24 cellular contexts compared by ENCODE assay signal in genomic region chr20:53019464-53019863, GRCh38. TPM values are rescaled to one million over a fixed set of nuclear protein-coding genes. Genes with fewer than 3 reads are reported as not detected.
DNase-seq lines count a peak whose midpoint lies in the region; ATAC-seq, FAIRE-seq and TF ChIP-seq lines count a peak whose summit lies in the region.
"Had no signal": no experiment of that assay in that cellular context is flagged by ENCODE, and none has a peak within 500 bp of the region (broad histone marks: within the 10 kb centered on the region; RNA-seq: fewer than 3 reads in every experiment).

No MANE protein-coding gene starts in this region.

- DNase-seq in activated CD4-positive, alpha-beta memory T cell treated with anti-CD3 and anti-CD28 coated beads for 36 hours, result no peak
- DNase-seq in activated CD4-positive, alpha-beta memory T cell treated with anti-CD3 and anti-CD28 coated beads, Interleukin-2, amount 10 ng/mL, durations not matched to agents 7 days and 5 days, result no peak
- DNase-seq in HTR-8/SVneo (ENCODE audit: insufficient read length, low spot score) (no peak), RWPE2 (ENCODE audit: low spot score) (no peak), esophagus muscularis mucosa (ENCODE audit: extremely low spot score) (peak; percentile 37), osteoblast (ENCODE audit: insufficient read length, low spot score, missing footprints) (no peak), ecto neural progenitor cell (ENCODE audit: low spot score) (no peak)
- DNase-seq: Calu3; CD4-positive, alpha-beta memory T cell; HCEC 1CT; IMR-90; NCI-H1105 treated with DMSO at 0.1 percent for 48 hours; NCI-H1694; NCI-H2081 treated with DMSO at 0.1 percent for 48 hours; NCI-H446 treated with DMSO at 0.1 percent for 48 hours; NCI-H69; SHP77 had no signal

- no peaks in the 10 kb centered on the region for H4K20me1 ChIP-seq in osteoblast (ENCODE audit: insufficient read depth, low read length)

- TF ChIP-seq CTCF in RWPE2 (IDR thresholded peaks at IDR 0.05; ENCODE audit: poor library complexity, severe bottlenecking), result no peak
- TF ChIP-seq CTCF in esophagus muscularis mucosa (IDR thresholded peaks at IDR 0.05), result no peak
- TF ChIP-seq CTCF in osteoblast (IDR thresholded peaks at IDR 0.05; ENCODE audit: extremely low read depth, low read depth, low read length), result no peak

- no peak overlapping the region for H2AFZ ChIP-seq in osteoblast (ENCODE audit: low read length)
- H2AFZ ChIP-seq: GM23338 had no signal

- POLR2A ChIA-PET in activated CD4-positive, alpha-beta memory T cell treated with anti-CD3 and anti-CD28 coated beads for 36 hours (lab: Charles Lee), result interaction anchor here (0.6 to 1.3 kb wide), 3 partner anchors 41 to 45 kb away, joined by 3 to 4 read pairs (median 3); no protein-coding TSS in a partner anchor
- POLR2A ChIA-PET in activated CD4-positive, alpha-beta memory T cell treated with anti-CD3 and anti-CD28 coated beads, Interleukin-2, amount 10 ng/mL, durations not matched to agents 7 days and 5 days (lab: Charles Lee), result no interaction called here

- CTCF ChIA-PET in activated CD4-positive, alpha-beta memory T cell treated with anti-CD3 and anti-CD28 coated beads for 36 hours (lab: Charles Lee), result no interaction called here
- CTCF ChIA-PET in activated CD4-positive, alpha-beta memory T cell treated with anti-CD3 and anti-CD28 coated beads, Interleukin-2, amount 10 ng/mL, durations not matched to agents 7 days and 5 days (lab: Charles Lee), result interaction anchor here (0.7 kb wide), 1 partner anchor 192 kb away, joined by 4 read pairs; no protein-coding TSS in a partner anchor

- TF ChIP-seq POLR2A in esophagus muscularis mucosa (IDR thresholded peaks at IDR 0.05; ENCODE audit: low read depth), result no peak

- peak; percentile 59 for FAIRE-seq in HTR-8/SVneo (lab: Jason Lieb, UNC)
- FAIRE-seq: A204.1, GM12891, RCC 7860 had no signal

- WGBS in esophagus muscularis mucosa, result 82% methylated on average over 6 of the region's 6 CpGs

- H3K9me3 ChIP-seq in RWPE2 (ENCODE audit: severe bottlenecking), result no peaks in the 10 kb centered on the region
- H3K9me3 ChIP-seq in esophagus muscularis mucosa, result peaks cover 0 to under 1% (median 0%) of the 10 kb centered on the region in 4 donors
- H3K9me3 ChIP-seq in osteoblast (ENCODE audit: low read depth, low read length), result no peaks in the 10 kb centered on the region

- H3K27me3 ChIP-seq in RWPE2 (ENCODE audit: insufficient read depth, poor library complexity, severe bottlenecking) (no peaks in the 10 kb centered on the region), esophagus muscularis mucosa (no peaks in the 10 kb centered on the region), osteoblast (ENCODE audit: insufficient read depth, low read length) (no peaks in the 10 kb centered on the region)

- H3K4me1 Mint-ChIP-seq in activated CD4-positive, alpha-beta memory T cell treated with anti-CD3 and anti-CD28 coated beads for 36 hours (ENCODE audit: low read depth), result peaks cover 79% of the 10 kb centered on the region
- H3K4me1 Mint-ChIP-seq in activated CD4-positive, alpha-beta memory T cell treated with anti-CD3 and anti-CD28 coated beads, Interleukin-2, amount 10 ng/mL, durations not matched to agents 7 days and 5 days, result peaks cover 42% of the 10 kb centered on the region
- H3K4me1 Mint-ChIP-seq: GM23338 had no signal

- H3K4me2 ChIP-seq in osteoblast (ENCODE audit: insufficient read depth, low read length), result no peak overlapping the region
- H3K4me2 ChIP-seq: GM23338 had no signal

- peaks cover 15% of the 10 kb centered on the region for H3K4me1 ChIP-seq in RWPE2 (ENCODE audit: insufficient read depth, poor library complexity, severe bottlenecking)
- H3K4me1 ChIP-seq in esophagus muscularis mucosa, result peaks cover 0 to 9% (median 0%) of the 10 kb centered on the region in 4 donors
- no peaks in the 10 kb centered on the region for H3K4me1 ChIP-seq in osteoblast (ENCODE audit: insufficient read depth, low read length)

- intact Hi-C loops in activated CD4-positive, alpha-beta memory T cell treated with anti-CD3 and anti-CD28 coated beads for 36 hours (cut with micrococcal nuclease), result no loop called here
- intact Hi-C loops in esophagus muscularis mucosa (cut with DNase I), result no loop called here

- no peaks in the 10 kb centered on the region for H3K36me3 ChIP-seq in RWPE2 (ENCODE audit: low read depth)
- no peaks in the 10 kb centered on the region for H3K36me3 ChIP-seq in esophagus muscularis mucosa
- no peaks in the 10 kb centered on the region for H3K36me3 ChIP-seq in osteoblast (ENCODE audit: insufficient read depth, low read length)

- H3K27ac ChIP-seq in RWPE2 (ENCODE audit: poor library complexity, severe bottlenecking) (no peak overlapping the region), esophagus muscularis mucosa (replicated peaks in 1 of 4) (no peak overlapping the region), osteoblast (ENCODE audit: low read depth, low read length) (no peak overlapping the region)
- H3K27ac ChIP-seq: HL-60 had no signal

- H3K79me2 ChIP-seq in osteoblast (ENCODE audit: insufficient read depth, low read length), result no peaks in the 10 kb centered on the region

- peaks cover 41% of the 10 kb centered on the region for H3K36me3 Mint-ChIP-seq in activated CD4-positive, alpha-beta memory T cell treated with anti-CD3 and anti-CD28 coated beads for 36 hours
- peaks cover 11% of the 10 kb centered on the region for H3K36me3 Mint-ChIP-seq in activated CD4-positive, alpha-beta memory T cell treated with anti-CD3 and anti-CD28 coated beads, Interleukin-2, amount 10 ng/mL, durations not matched to agents 7 days and 5 days (ENCODE audit: low read depth)

- TF ChIP-seq EP300 in esophagus muscularis mucosa (IDR thresholded peaks at IDR 0.05), result no peak

- no peak overlapping the region for H3K4me3 Mint-ChIP-seq in activated CD4-positive, alpha-beta memory T cell treated with anti-CD3 and anti-CD28 coated beads for 36 hours
- H3K4me3 Mint-ChIP-seq in activated CD4-positive, alpha-beta memory T cell treated with anti-CD3 and anti-CD28 coated beads, Interleukin-2, amount 10 ng/mL, durations not matched to agents 7 days and 5 days, result no peak overlapping the region
- H3K4me3 Mint-ChIP-seq: CD4-positive, alpha-beta memory T cell; GM23338 had no signal

- ATAC-seq in RWPE2 (ENCODE audit: low read depth), result peak; percentile 55
- ATAC-seq: GM23338 had no signal

- H3K4me3 ChIP-seq in RWPE2 (ENCODE audit: severe bottlenecking), result no peak overlapping the region
- H3K4me3 ChIP-seq in esophagus muscularis mucosa, result no peak overlapping the region
- no peak overlapping the region for H3K4me3 ChIP-seq in osteoblast (ENCODE audit: insufficient read depth, low read length)
- H3K4me3 ChIP-seq: GM23338 had no signal

- peaks cover 1% of the 10 kb centered on the region for H3K27me3 Mint-ChIP-seq in activated CD4-positive, alpha-beta memory T cell treated with anti-CD3 and anti-CD28 coated beads for 36 hours
- no peaks in the 10 kb centered on the region for H3K27me3 Mint-ChIP-seq in activated CD4-positive, alpha-beta memory T cell treated with anti-CD3 and anti-CD28 coated beads, Interleukin-2, amount 10 ng/mL, durations not matched to agents 7 days and 5 days

- peak overlapping the region; percentile 75 for H3K27ac Mint-ChIP-seq in activated CD4-positive, alpha-beta memory T cell treated with anti-CD3 and anti-CD28 coated beads for 36 hours
- H3K27ac Mint-ChIP-seq in activated CD4-positive, alpha-beta memory T cell treated with anti-CD3 and anti-CD28 coated beads, Interleukin-2, amount 10 ng/mL, durations not matched to agents 7 days and 5 days, result no peak overlapping the region
- H3K27ac Mint-ChIP-seq: GM23338 had no signal

- H3K9me3 Mint-ChIP-seq in activated CD4-positive, alpha-beta memory T cell treated with anti-CD3 and anti-CD28 coated beads for 36 hours, result peaks cover 20% of the 10 kb centered on the region
- peaks cover 17% of the 10 kb centered on the region for H3K9me3 Mint-ChIP-seq in activated CD4-positive, alpha-beta memory T cell treated with anti-CD3 and anti-CD28 coated beads, Interleukin-2, amount 10 ng/mL, durations not matched to agents 7 days and 5 days

RNA-seq across cellular contexts. Expression of gene TSHZ2, which starts 47.3 kb away (rescaled TPM):
- 10 to 100 TPM; 28.9 to 36.0 TPM for total RNA-seq in activated CD4-positive, alpha-beta memory T cell treated with anti-CD3 and anti-CD28 coated beads for 36 hours
- total RNA-seq in activated CD4-positive, alpha-beta memory T cell treated with anti-CD3 and anti-CD28 coated beads, Interleukin-2, amount 10 ng/mL, durations not matched to agents 7 days and 5 days, result 1 to 10 TPM; 5.4 to 7.1 TPM
- total RNA-seq in esophagus muscularis mucosa (10 to 100 TPM; 10.3 to 15.0 (median 12.9) TPM), osteoblast (3.5 and 3.6 TPM in 2 replicates)
- total RNA-seq: Calu3, HT1080, OCI-LY7 had no signal
